In the genomic region with DNA sequence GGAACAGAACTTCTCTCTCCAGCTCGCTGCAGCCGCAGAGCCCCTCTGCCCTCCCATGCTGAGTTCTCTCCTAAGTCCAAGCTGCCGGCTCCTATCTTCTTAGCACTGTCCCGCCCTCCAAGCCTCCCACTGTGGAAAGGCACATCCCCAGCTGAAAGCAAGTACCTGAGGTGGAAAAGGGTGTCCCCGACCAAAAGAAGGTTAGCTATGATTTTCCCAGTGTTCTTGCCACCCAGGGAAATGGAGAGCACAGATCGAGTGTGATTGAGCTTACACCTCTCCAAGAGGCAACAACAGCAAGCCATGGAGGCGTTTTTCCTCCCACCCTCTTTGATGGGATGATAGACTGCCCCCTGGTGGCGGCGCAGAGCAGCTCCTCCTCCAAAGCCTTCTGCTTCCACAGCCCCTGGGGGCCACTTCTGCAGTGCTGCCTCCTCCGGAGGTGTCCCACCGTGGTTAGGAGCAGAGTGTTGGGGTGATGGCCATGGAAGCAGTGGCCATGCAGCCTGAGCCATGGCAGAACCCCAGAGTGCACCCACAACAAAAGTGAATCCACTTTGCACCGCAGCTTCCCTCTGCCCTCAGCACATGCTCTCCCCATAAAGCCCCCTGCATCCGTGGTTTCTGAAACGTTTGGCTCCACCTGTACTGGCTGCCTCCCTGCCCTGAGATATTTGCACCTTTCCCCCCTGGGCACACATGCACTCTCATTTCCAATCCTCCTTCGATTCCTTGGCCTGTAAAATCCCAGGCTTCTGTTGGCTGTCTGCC, we compare ENCODE assay signal across 1 cellular context.
TF ChIP-seq lines count a peak whose summit lies in the region.

No MANE protein-coding gene starts in this region.

TF ChIP-seq in WTC11, 78 proteins besides CTCF, POLR2A, EP300 and RAD21 (continued from another document):
- TF ChIP-seq, protein P1, sequence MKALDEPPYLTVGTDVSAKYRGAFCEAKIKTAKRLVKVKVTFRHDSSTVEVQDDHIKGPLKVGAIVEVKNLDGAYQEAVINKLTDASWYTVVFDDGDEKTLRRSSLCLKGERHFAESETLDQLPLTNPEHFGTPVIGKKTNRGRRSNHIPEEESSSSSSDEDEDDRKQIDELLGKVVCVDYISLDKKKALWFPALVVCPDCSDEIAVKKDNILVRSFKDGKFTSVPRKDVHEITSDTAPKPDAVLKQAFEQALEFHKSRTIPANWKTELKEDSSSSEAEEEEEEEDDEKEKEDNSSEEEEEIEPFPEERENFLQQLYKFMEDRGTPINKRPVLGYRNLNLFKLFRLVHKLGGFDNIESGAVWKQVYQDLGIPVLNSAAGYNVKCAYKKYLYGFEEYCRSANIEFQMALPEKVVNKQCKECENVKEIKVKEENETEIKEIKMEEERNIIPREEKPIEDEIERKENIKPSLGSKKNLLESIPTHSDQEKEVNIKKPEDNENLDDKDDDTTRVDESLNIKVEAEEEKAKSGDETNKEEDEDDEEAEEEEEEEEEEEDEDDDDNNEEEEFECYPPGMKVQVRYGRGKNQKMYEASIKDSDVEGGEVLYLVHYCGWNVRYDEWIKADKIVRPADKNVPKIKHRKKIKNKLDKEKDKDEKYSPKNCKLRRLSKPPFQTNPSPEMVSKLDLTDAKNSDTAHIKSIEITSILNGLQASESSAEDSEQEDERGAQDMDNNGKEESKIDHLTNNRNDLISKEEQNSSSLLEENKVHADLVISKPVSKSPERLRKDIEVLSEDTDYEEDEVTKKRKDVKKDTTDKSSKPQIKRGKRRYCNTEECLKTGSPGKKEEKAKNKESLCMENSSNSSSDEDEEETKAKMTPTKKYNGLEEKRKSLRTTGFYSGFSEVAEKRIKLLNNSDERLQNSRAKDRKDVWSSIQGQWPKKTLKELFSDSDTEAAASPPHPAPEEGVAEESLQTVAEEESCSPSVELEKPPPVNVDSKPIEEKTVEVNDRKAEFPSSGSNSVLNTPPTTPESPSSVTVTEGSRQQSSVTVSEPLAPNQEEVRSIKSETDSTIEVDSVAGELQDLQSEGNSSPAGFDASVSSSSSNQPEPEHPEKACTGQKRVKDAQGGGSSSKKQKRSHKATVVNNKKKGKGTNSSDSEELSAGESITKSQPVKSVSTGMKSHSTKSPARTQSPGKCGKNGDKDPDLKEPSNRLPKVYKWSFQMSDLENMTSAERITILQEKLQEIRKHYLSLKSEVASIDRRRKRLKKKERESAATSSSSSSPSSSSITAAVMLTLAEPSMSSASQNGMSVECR (CRISPR knock-in tag; IDR thresholded peaks at IDR 0.05; ENCODE audit: borderline replicate concordance): 0 out of 2 replicates have a peak, but pooled peaks have one; percentile 30
- TF ChIP-seq HMGA2 (CRISPR knock-in tag; IDR thresholded peaks at IDR 0.05) (no peak), SP1 (CRISPR knock-in tag; conservative IDR thresholded peaks at IDR 0.05) (0 out of 2 replicates have a peak, but pooled peaks have one; percentile 30), TEAD1 (CRISPR knock-in tag; IDR thresholded peaks at IDR 0.05) (0 out of 2 replicates have a peak, but pooled peaks have one; percentile 18), CREB1 (CRISPR knock-in tag; IDR thresholded peaks at IDR 0.05) (no peak), NR3C1 (CRISPR knock-in tag; conservative IDR thresholded peaks at IDR 0.05; ENCODE audit: low read depth) (no peak), ZNF232 (CRISPR knock-in tag; IDR thresholded peaks at IDR 0.05) (no peak), ZBTB21 (CRISPR knock-in tag; IDR thresholded peaks at IDR 0.05; ENCODE audit: borderline replicate concordance) (peak; percentile 82; the same call in 1 of the 2 replicates), CBFB (CRISPR knock-in tag; IDR thresholded peaks at IDR 0.05; ENCODE audit: low read depth) (no peak), ZNF396 (CRISPR knock-in tag; IDR thresholded peaks at IDR 0.05; ENCODE audit: borderline replicate concordance) (no peak), ZNF121 (CRISPR knock-in tag; IDR thresholded peaks at IDR 0.05) (no peak), TCF7 (CRISPR knock-in tag; IDR thresholded peaks at IDR 0.05; ENCODE audit: low read depth) (no peak), TP53 (CRISPR knock-in tag; IDR thresholded peaks at IDR 0.05) (0 out of 2 replicates have a peak, but pooled peaks have one; percentile 47), FOXJ3 (CRISPR knock-in tag; IDR thresholded peaks at IDR 0.05; ENCODE audit: borderline replicate concordance) (no peak), ZNF263 (CRISPR knock-in tag; IDR thresholded peaks at IDR 0.05; ENCODE audit: low read depth) (no peak)
- TF ChIP-seq, protein P2, sequence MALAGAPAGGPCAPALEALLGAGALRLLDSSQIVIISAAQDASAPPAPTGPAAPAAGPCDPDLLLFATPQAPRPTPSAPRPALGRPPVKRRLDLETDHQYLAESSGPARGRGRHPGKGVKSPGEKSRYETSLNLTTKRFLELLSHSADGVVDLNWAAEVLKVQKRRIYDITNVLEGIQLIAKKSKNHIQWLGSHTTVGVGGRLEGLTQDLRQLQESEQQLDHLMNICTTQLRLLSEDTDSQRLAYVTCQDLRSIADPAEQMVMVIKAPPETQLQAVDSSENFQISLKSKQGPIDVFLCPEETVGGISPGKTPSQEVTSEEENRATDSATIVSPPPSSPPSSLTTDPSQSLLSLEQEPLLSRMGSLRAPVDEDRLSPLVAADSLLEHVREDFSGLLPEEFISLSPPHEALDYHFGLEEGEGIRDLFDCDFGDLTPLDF (CRISPR knock-in tag; IDR thresholded peaks at IDR 0.05): no peak
- TF ChIP-seq, protein P3, sequence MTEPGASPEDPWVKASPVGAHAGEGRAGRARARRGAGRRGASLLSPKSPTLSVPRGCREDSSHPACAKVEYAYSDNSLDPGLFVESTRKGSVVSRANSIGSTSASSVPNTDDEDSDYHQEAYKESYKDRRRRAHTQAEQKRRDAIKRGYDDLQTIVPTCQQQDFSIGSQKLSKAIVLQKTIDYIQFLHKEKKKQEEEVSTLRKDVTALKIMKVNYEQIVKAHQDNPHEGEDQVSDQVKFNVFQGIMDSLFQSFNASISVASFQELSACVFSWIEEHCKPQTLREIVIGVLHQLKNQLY (CRISPR knock-in tag; IDR thresholded peaks at IDR 0.05): no peak
- TF ChIP-seq, protein P4, sequence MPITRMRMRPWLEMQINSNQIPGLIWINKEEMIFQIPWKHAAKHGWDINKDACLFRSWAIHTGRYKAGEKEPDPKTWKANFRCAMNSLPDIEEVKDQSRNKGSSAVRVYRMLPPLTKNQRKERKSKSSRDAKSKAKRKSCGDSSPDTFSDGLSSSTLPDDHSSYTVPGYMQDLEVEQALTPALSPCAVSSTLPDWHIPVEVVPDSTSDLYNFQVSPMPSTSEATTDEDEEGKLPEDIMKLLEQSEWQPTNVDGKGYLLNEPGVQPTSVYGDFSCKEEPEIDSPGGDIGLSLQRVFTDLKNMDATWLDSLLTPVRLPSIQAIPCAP (CRISPR knock-in tag; IDR thresholded peaks at IDR 0.05): no peak
- TF ChIP-seq, protein P5, sequence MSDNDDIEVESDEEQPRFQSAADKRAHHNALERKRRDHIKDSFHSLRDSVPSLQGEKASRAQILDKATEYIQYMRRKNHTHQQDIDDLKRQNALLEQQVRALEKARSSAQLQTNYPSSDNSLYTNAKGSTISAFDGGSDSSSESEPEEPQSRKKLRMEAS (CRISPR knock-in tag; IDR thresholded peaks at IDR 0.05): peak; percentile 45; the same call in 1 of the 2 replicates
- TF ChIP-seq, protein P6, sequence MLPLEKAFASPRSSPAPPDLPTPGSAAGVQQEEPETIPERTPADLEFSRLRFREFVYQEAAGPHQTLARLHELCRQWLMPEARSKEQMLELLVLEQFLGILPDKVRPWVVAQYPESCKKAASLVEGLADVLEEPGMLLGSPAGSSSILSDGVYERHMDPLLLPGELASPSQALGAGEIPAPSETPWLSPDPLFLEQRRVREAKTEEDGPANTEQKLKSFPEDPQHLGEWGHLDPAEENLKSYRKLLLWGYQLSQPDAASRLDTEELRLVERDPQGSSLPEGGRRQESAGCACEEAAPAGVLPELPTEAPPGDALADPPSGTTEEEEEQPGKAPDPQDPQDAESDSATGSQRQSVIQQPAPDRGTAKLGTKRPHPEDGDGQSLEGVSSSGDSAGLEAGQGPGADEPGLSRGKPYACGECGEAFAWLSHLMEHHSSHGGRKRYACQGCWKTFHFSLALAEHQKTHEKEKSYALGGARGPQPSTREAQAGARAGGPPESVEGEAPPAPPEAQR (CRISPR knock-in tag; IDR thresholded peaks at IDR 0.05): no peak
- TF ChIP-seq, protein P7, sequence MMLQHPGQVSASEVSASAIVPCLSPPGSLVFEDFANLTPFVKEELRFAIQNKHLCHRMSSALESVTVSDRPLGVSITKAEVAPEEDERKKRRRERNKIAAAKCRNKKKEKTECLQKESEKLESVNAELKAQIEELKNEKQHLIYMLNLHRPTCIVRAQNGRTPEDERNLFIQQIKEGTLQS (CRISPR knock-in tag; conservative IDR thresholded peaks at IDR 0.05): no peak
- TF ChIP-seq, protein P8, sequence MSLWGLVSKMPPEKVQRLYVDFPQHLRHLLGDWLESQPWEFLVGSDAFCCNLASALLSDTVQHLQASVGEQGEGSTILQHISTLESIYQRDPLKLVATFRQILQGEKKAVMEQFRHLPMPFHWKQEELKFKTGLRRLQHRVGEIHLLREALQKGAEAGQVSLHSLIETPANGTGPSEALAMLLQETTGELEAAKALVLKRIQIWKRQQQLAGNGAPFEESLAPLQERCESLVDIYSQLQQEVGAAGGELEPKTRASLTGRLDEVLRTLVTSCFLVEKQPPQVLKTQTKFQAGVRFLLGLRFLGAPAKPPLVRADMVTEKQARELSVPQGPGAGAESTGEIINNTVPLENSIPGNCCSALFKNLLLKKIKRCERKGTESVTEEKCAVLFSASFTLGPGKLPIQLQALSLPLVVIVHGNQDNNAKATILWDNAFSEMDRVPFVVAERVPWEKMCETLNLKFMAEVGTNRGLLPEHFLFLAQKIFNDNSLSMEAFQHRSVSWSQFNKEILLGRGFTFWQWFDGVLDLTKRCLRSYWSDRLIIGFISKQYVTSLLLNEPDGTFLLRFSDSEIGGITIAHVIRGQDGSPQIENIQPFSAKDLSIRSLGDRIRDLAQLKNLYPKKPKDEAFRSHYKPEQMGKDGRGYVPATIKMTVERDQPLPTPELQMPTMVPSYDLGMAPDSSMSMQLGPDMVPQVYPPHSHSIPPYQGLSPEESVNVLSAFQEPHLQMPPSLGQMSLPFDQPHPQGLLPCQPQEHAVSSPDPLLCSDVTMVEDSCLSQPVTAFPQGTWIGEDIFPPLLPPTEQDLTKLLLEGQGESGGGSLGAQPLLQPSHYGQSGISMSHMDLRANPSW (CRISPR knock-in tag; conservative IDR thresholded peaks at IDR 0.05; ENCODE audit: low read depth): no peak
